Comparison of ENCODE assay signal across 8 cellular contexts in genomic region chr18:59696311-59697235, GRCh38. TPM values are rescaled to one million over a fixed set of nuclear protein-coding genes. Genes with fewer than 3 reads are reported as not detected.
DNase-seq lines count a peak whose midpoint lies in the region; ATAC-seq, FAIRE-seq and TF ChIP-seq lines count a peak whose summit lies in the region.

No MANE protein-coding gene starts in this region.

- H3K27me3 ChIP-seq in keratinocyte (ENCODE audit: control insufficient read depth, extremely low read depth, insufficient read depth, low read length) (no peaks in the 10 kb centered on the region), thoracic aorta (replicated peaks; ENCODE audit: insufficient read depth) (no peaks in the 10 kb centered on the region)

- ATAC-seq in GM18519 (IDR thresholded peaks at IDR 0.05; ENCODE audit: low FRiP score, unreplicated experiment) (peak; percentile 44), HG03066 (IDR thresholded peaks at IDR 0.05; ENCODE audit: low read depth, unreplicated experiment) (peak; percentile 33), thoracic aorta (ENCODE audit: insufficient number of reproducible peaks, low FRiP score, low read depth) (no peak), GM18909 (IDR thresholded peaks at IDR 0.05; ENCODE audit: poor library complexity, unreplicated experiment) (no peak)

- H3K79me2 ChIP-seq in keratinocyte (ENCODE audit: control insufficient read depth, insufficient read depth, low read length) = peaks cover 21% of the 10 kb centered on the region

- TF ChIP-seq CTCF in astrocyte of the cerebellum (IDR thresholded peaks at IDR 0.05; ENCODE audit: low read depth, low read length, missing control alignments) (no peak), keratinocyte (optimal IDR thresholded peaks at IDR 0.05 in 1 of 3, IDR thresholded peaks at IDR 0.05 in 1 of 3, conservative IDR thresholded peaks at IDR 0.05 in 1 of 3; ENCODE audit: extremely low read depth in 1 of 3, insufficient read depth in 2 of 3, low read length in 3 of 3) (peak in 1 of 3 experiments; percentile 16), thoracic aorta (IDR thresholded peaks at IDR 0.05) (no peak)

- peaks cover 48% of the 10 kb centered on the region for H3K4me1 ChIP-seq in keratinocyte (ENCODE audit: control insufficient read depth, extremely low read depth, insufficient read depth, low read length)
- H3K4me1 ChIP-seq in thoracic aorta (ENCODE audit: control insufficient read depth in 1 of 2, low read depth in 2 of 2) = peaks cover 4 to 16% of the 10 kb centered on the region in 2 donors

- peak overlapping the region; percentile 97 for H3K4me2 ChIP-seq in keratinocyte (ENCODE audit: control insufficient read depth, extremely low read depth, insufficient read depth, low read depth, low read length)

- no peaks in the 10 kb centered on the region for H3K36me3 ChIP-seq in keratinocyte (ENCODE audit: control insufficient read depth in 2 of 2, extremely low read depth in 1 of 2, insufficient read depth in 2 of 2, low read length in 2 of 2)
- no peaks in the 10 kb centered on the region for H3K36me3 ChIP-seq in thoracic aorta

- H4K20me1 ChIP-seq in keratinocyte (ENCODE audit: control insufficient read depth, extremely low read depth, insufficient read depth, low read length) = no peaks in the 10 kb centered on the region

- H3K9me3 ChIP-seq in keratinocyte (ENCODE audit: control insufficient read depth, low read depth, low read length) = no peaks in the 10 kb centered on the region
- H3K9me3 ChIP-seq in thoracic aorta = no peaks in the 10 kb centered on the region

- peak overlapping the region; percentile 81 for H3K9ac ChIP-seq in keratinocyte (ENCODE audit: control insufficient read depth, extremely low read depth, insufficient read depth, low read length)

- peak overlapping the region; percentile 81 for H2AFZ ChIP-seq in keratinocyte (ENCODE audit: control insufficient read depth, low read length)

- DNase-seq in astrocyte of the cerebellum (ENCODE audit: low read depth) = no peak
- DNase-seq in keratinocyte (ENCODE audit: low read depth, low spot score) = no peak
- DNase-seq in thoracic aorta (ENCODE audit: low spot score) = no peak
- no peak for DNase-seq in RCC 7860 (ENCODE audit: low spot score)
- no peak for DNase-seq in NCI-H1436 treated with DMSO at 0.1 percent for 48 hours (lab: John Stamatoyannopoulos, UW)

- H3K27ac ChIP-seq in keratinocyte (ENCODE audit: control insufficient read depth, insufficient read depth, low read length) = peak overlapping the region; percentile 59
- H3K27ac ChIP-seq in thoracic aorta = no peak overlapping the region

- FAIRE-seq in keratinocyte (lab: Jason Lieb, UNC) (peak; percentile 67), RCC 7860 (lab: Jason Lieb, UNC) (no peak)

- dilution Hi-C loops in keratinocyte (cut with MboI; ENCODE audit: extremely low pct_ligation_motif_present, low sequenced_read_pairs) = no loop called here

- H3K4me3 ChIP-seq in astrocyte of the cerebellum (ENCODE audit: low read depth, low read length) (peak overlapping the region; percentile 73), keratinocyte (ENCODE audit: control insufficient read depth in 2 of 3, extremely low read depth in 1 of 3, insufficient read depth in 2 of 3, low read depth in 1 of 3, low read length in 3 of 3) (peak overlapping the region; percentile 64 to 75 (median 73)), thoracic aorta (peak overlapping the region; percentile 62)

- no peaks in the 10 kb centered on the region for H3K9me1 ChIP-seq in keratinocyte (ENCODE audit: control insufficient read depth, extremely low read depth, insufficient read depth, low read length)

- in situ Hi-C loops in astrocyte of the cerebellum (cut with HindIII; ENCODE audit: low sequenced_read_pairs) = loop anchor here (10.0 kb wide), 1 partner anchor 128 kb away; no protein-coding TSS in a partner anchor

RNA-seq across cellular contexts. Expression of gene CCBE1, which starts 0.7 kb away (rescaled TPM):
- polyA plus RNA-seq in keratinocyte = 12.9 to 26.6 TPM (median 20.1 TPM) in 3 replicates
- polyA plus RNA-seq in keratinocyte (2011; ENCODE audit: low read depth) = 0.74 TPM
- 6.8 and 9.6 TPM in 2 replicates for polyA plus RNA-seq in keratinocyte (2011; cell fraction: cytosol; rRNA removed)
- 14.8 and 15.8 TPM in 2 replicates for polyA plus RNA-seq in keratinocyte (2011; cell fraction: nucleus; rRNA removed)
- polyA plus RNA-seq in keratinocyte (2012; ENCODE audit: low replicate concordance) = 2.0 and 22.9 TPM in 2 replicates
- polyA minus RNA-seq in keratinocyte = 16.6 to 28.4 TPM (median 25.3 TPM) in 3 replicates
- polyA minus RNA-seq in keratinocyte (2011; cell fraction: cytosol; rRNA and poly(A)+ RNA removed) = 4.8 TPM
- 5.8 and 21.3 TPM in 2 replicates for polyA minus RNA-seq in keratinocyte (2011; cell fraction: nucleus; rRNA and poly(A)+ RNA removed)
- 1 to 10 TPM; 1.6 to 1.8 TPM for total RNA-seq in thoracic aorta

Comparison
In these comparisons a context has a peak if more than half of its experiments do, and no peak if none do; other contexts are left out.
1. ATAC-seq: peak in GM18519 (single experiment) and HG03066 (single experiment); none in thoracic aorta (single experiment) and GM18909 (single experiment).
2. Peak in every context shown above with its lines, with median percentiles within 50 percentile points of each other: H3K4me3 ChIP-seq.